ENCODE assay signal across 26 cellular contexts in genomic region chr11:24153337-24153736, GRCh38.
DNase-seq lines count a peak whose midpoint lies in the region; ATAC-seq, FAIRE-seq and TF ChIP-seq lines count a peak whose summit lies in the region.
"Had no signal": no experiment of that assay in that cellular context is flagged by ENCODE, and none has a peak within 500 bp of the region (broad histone marks: within the 10 kb centered on the region; RNA-seq: fewer than 3 reads in every experiment).

No MANE protein-coding gene starts in this region.

- TF ChIP-seq POLR2A in HepG2 (IDR thresholded peaks at IDR 0.05; ENCODE audit: insufficient read depth in 1 of 2, low read depth in 2 of 2, low read length in 2 of 2) (no peak), right lobe of liver (IDR thresholded peaks at IDR 0.05) (no peak)

- H3K36me3 Mint-ChIP-seq in activated naive CD4-positive, alpha-beta T cell treated with anti-CD3 and anti-CD28 coated beads, Interleukin-2, amount 50 U/mL, for 72 hours = no peaks in the 10 kb centered on the region
- H3K36me3 Mint-ChIP-seq: CD14-positive monocyte; CD4-positive, alpha-beta memory T cell; CD4-positive, CD25-positive, alpha-beta regulatory T cell; CD8-positive, alpha-beta memory T cell had no signal

- H2AFZ ChIP-seq in HepG2 (ENCODE audit: low read length) = no peak overlapping the region
- H2AFZ ChIP-seq in Loucy (ENCODE audit: low read length) = no peak overlapping the region; the same call in 1 of the 2 replicates
- H2AFZ ChIP-seq in osteoblast (ENCODE audit: low read length) = no peak overlapping the region

- 4% methylated on average over 1 of the region's 1 CpG for WGBS in HepG2 (ENCODE audit: low lambda C conversion rate)
- WGBS in right lobe of liver (ENCODE audit: insufficient coverage, low coverage, low lambda C conversion rate, missing lambda C conversion rate) = 83% methylated on average over 1 of the region's 1 CpG

- H3K4me3 ChIP-seq in HepG2 (replicated peaks in 1 of 3; ENCODE audit: insufficient read depth in 1 of 3, low read depth in 2 of 3, low read length in 3 of 3) = no peak overlapping the region
- no peak overlapping the region for H3K4me3 ChIP-seq in right lobe of liver
- H3K4me3 ChIP-seq in Loucy (ENCODE audit: low read length, poor library complexity, severe bottlenecking) = no peak overlapping the region
- H3K4me3 ChIP-seq in osteoblast (ENCODE audit: insufficient read depth, low read length) = no peak overlapping the region
- H3K4me3 ChIP-seq: BLaER1, GM12878 had no signal

- H3K27ac ChIP-seq in HepG2 (ENCODE audit: extremely low read length, insufficient read depth, low read length) (no peak overlapping the region), right lobe of liver (no peak overlapping the region), osteoblast (ENCODE audit: low read depth, low read length) (no peak overlapping the region)
- H3K27ac ChIP-seq: 22Rv1, BLaER1 had no signal

- in situ Hi-C loops in HepG2 (cut with HindIII; ENCODE audit: extremely low pct_ligation_motif_present, low pct_unique_long_range_greater_than_20kb) = no loop called here

- FAIRE-seq in HepG2 (lab: Jason Lieb, UNC) = no peak
- FAIRE-seq: GM12878, GM12892, GM18507, GM19239 had no signal

- H3K9ac ChIP-seq in HepG2 (ENCODE audit: insufficient read depth, low read depth, low read length) = no peak overlapping the region
- H3K9ac ChIP-seq in Loucy (ENCODE audit: low read depth, low read length, poor library complexity, severe bottlenecking) = no peak overlapping the region
- H3K9ac ChIP-seq: BLaER1 had no signal

- no peaks in the 10 kb centered on the region for H3K9me3 ChIP-seq in HepG2 (ENCODE audit: low read length)
- H3K9me3 ChIP-seq in right lobe of liver = no peaks in the 10 kb centered on the region
- H3K9me3 ChIP-seq in Loucy (ENCODE audit: insufficient read depth, low read depth, low read length) = no peaks in the 10 kb centered on the region
- H3K9me3 ChIP-seq in osteoblast (ENCODE audit: low read depth, low read length) = no peaks in the 10 kb centered on the region
- H3K9me3 ChIP-seq: BE2C, BLaER1 had no signal

- DNase-seq in HepG2 (ENCODE audit: low spot score) (no peak), right lobe of liver (no peak), osteoblast (ENCODE audit: insufficient read length, low spot score, missing footprints) (peak; percentile 30)
- no peak for DNase-seq in activated CD8-positive, alpha-beta memory T cell treated with anti-CD3 and anti-CD28 coated beads, Interleukin-2, amount 50 U/mL, for 4 hours
- no peak for DNase-seq in activated naive CD4-positive, alpha-beta T cell treated with anti-CD3 and anti-CD28 coated beads, Interleukin-2, amount 50 U/mL, for 72 hours (ENCODE audit: low spot score in 2 of 2)
- DNase-seq: ACHN; BE2C; C1 segment of cervical spinal cord; CD4-positive, alpha-beta memory T cell; CD4-positive, CD25-positive, alpha-beta regulatory T cell; CD8-positive, alpha-beta memory T cell; COR-L47; DMS 273 treated with DMSO at 0.1 percent for 48 hours; DMS153; DMS53; DND-41; EL; GDM1 had no signal

- H3K27me3 ChIP-seq in HepG2 (ENCODE audit: control insufficient read depth in 1 of 2, insufficient read depth in 2 of 2, low read length in 2 of 2) (no peaks in the 10 kb centered on the region), right lobe of liver (no peaks in the 10 kb centered on the region), Loucy (ENCODE audit: insufficient read depth, low read length, poor library complexity, severe bottlenecking) (no peaks in the 10 kb centered on the region), osteoblast (ENCODE audit: insufficient read depth, low read length) (no peaks in the 10 kb centered on the region)
- H3K27me3 ChIP-seq: BE2C, BLaER1 had no signal

- BruUV-seq in HepG2 (replicated peaks; lab: Mats Ljungman, UMichigan) = no TSS peak

- no peak overlapping the region for H3K27ac Mint-ChIP-seq in activated naive CD4-positive, alpha-beta T cell treated with anti-CD3 and anti-CD28 coated beads, Interleukin-2, amount 50 U/mL, for 72 hours
- H3K27ac Mint-ChIP-seq: CD14-positive monocyte; CD4-positive, alpha-beta memory T cell; CD4-positive, CD25-positive, alpha-beta regulatory T cell; CD8-positive, alpha-beta memory T cell had no signal

- H4K20me1 ChIP-seq in HepG2 (ENCODE audit: insufficient read depth, low read length) = no peaks in the 10 kb centered on the region
- no peaks in the 10 kb centered on the region for H4K20me1 ChIP-seq in Loucy (ENCODE audit: insufficient read depth, low read length, poor library complexity, severe bottlenecking)
- no peaks in the 10 kb centered on the region for H4K20me1 ChIP-seq in osteoblast (ENCODE audit: insufficient read depth, low read length)
- H4K20me1 ChIP-seq: BLaER1 had no signal

- H3K36me3 ChIP-seq in HepG2 (replicated peaks in 1 of 2; ENCODE audit: control insufficient read depth in 1 of 2, insufficient read depth in 2 of 2, low read length in 2 of 2) (no peaks in the 10 kb centered on the region), right lobe of liver (no peaks in the 10 kb centered on the region), Loucy (ENCODE audit: insufficient read depth, low read length) (no peaks in the 10 kb centered on the region), osteoblast (ENCODE audit: insufficient read depth, low read length) (no peaks in the 10 kb centered on the region)
- H3K36me3 ChIP-seq: BE2C, BLaER1 had no signal

- peaks cover 9 to 10% of the 10 kb centered on the region in 2 donors for H3K9me3 Mint-ChIP-seq in activated naive CD4-positive, alpha-beta T cell treated with anti-CD3 and anti-CD28 coated beads, Interleukin-2, amount 50 U/mL, for 72 hours

- TF ChIP-seq EP300 in HepG2 (IDR thresholded peaks at IDR 0.05; ENCODE audit: low read depth in 2 of 2, low read length in 2 of 2) (no peak), HepG2 (CRISPR knock-in tag; IDR thresholded peaks at IDR 0.05; ENCODE audit: borderline replicate concordance) (no peak)

- H3K9me2 ChIP-seq in Loucy (replicated peaks; ENCODE audit: low read depth, low read length) = no peaks in the 10 kb centered on the region

- H3K79me2 ChIP-seq in HepG2 (ENCODE audit: insufficient read depth, low read length) (no peaks in the 10 kb centered on the region), Loucy (ENCODE audit: insufficient read depth, low read length) (no peaks in the 10 kb centered on the region), osteoblast (ENCODE audit: insufficient read depth, low read length) (no peaks in the 10 kb centered on the region)

- POLR2A ChIA-PET in HepG2 (lab: Yijun Ruan, JAX) = no interaction called here

- CTCF ChIA-PET in HepG2 (lab: Yijun Ruan, JAX; ENCODE audit: low intra/inter-chr PET ratio, low total read pairs) = no interaction called here

- intact Hi-C loops in HepG2 (cut with micrococcal nuclease; ENCODE audit: unreplicated experiment) = no loop called here
- intact Hi-C loops in right lobe of liver (cut with DNase I) = no loop called here

- no peaks in the 10 kb centered on the region for H3F3A ChIP-seq in Loucy (ENCODE audit: low read depth)

- no peak for TF ChIP-seq CTCF in HepG2 (CRISPR knock-in tag; IDR thresholded peaks at IDR 0.05)
- no peak for TF ChIP-seq CTCF in right lobe of liver (IDR thresholded peaks at IDR 0.05)
- TF ChIP-seq CTCF in Loucy (conservative IDR thresholded peaks at IDR 0.05; ENCODE audit: low read length) = no peak
- TF ChIP-seq CTCF in osteoblast (IDR thresholded peaks at IDR 0.05; ENCODE audit: extremely low read depth, low read depth, low read length) = no peak

- H3K4me1 ChIP-seq in HepG2 (ENCODE audit: insufficient read depth, low read length) (no peaks in the 10 kb centered on the region), right lobe of liver (no peaks in the 10 kb centered on the region), Loucy (ENCODE audit: insufficient read depth, low read length, poor library complexity, severe bottlenecking) (peaks cover 23% of the 10 kb centered on the region), osteoblast (ENCODE audit: insufficient read depth, low read length) (no peaks in the 10 kb centered on the region)
- H3K4me1 ChIP-seq: BE2C had no signal

- no peak for ATAC-seq in HepG2
- no peak for ATAC-seq in right lobe of liver
- ATAC-seq in activated naive CD4-positive, alpha-beta T cell treated with anti-CD3 and anti-CD28 coated beads, Interleukin-2, amount 50 U/mL, for 72 hours = no peak
- ATAC-seq: GM12878 had no signal

- TF ChIP-seq RAD21 in HepG2 (CRISPR knock-in tag; IDR thresholded peaks at IDR 0.05) = no peak

- H3K4me2 ChIP-seq in HepG2 (ENCODE audit: low read depth, low read length) = no peak overlapping the region
- peak overlapping the region; percentile 2 for H3K4me2 ChIP-seq in Loucy (ENCODE audit: low read depth, low read length, poor library complexity, severe bottlenecking)
- no peak overlapping the region for H3K4me2 ChIP-seq in osteoblast (ENCODE audit: insufficient read depth, low read length)
- H3K4me2 ChIP-seq: BLaER1 had no signal

TF ChIP-seq in HepG2, 621 proteins besides CTCF, POLR2A, EP300 and RAD21:
- TF ChIP-seq MAFF (IDR thresholded peaks at IDR 0.05; ENCODE audit: low read depth, low read length) (peak; percentile 60), GZF1 (CRISPR knock-in tag; IDR thresholded peaks at IDR 0.05) (no peak), GABPB1 (CRISPR knock-in tag; IDR thresholded peaks at IDR 0.05) (no peak), MAFK (conservative IDR thresholded peaks at IDR 0.05 in 1 of 2, IDR thresholded peaks at IDR 0.05 in 1 of 2; ENCODE audit: low read length in 2 of 2) (peak; percentile 1 to 71; a peak in 2 of 4 replicates), ZNF773 (CRISPR knock-in tag; IDR thresholded peaks at IDR 0.05; ENCODE audit: borderline replicate concordance) (no peak)
TF ChIP-seq in HepG2: peak in this region for 2.
